Comparison of ENCODE assay signal across 1 cellular context in genomic region chr3:141311496-141312358, GRCh38.
TF ChIP-seq lines count a peak whose summit lies in the region.

No MANE protein-coding gene starts in this region.

TF ChIP-seq in HEK293, 187 proteins besides CTCF, POLR2A, EP300 and RAD21 (continued from another document and continues in another):
- no peak for TF ChIP-seq ZNF398 (tag by site-specific recombination; IDR thresholded peaks at IDR 0.05)
- no peak for TF ChIP-seq MZF1 (tag by site-specific recombination; IDR thresholded peaks at IDR 0.05; ENCODE audit: borderline replicate concordance)
- TF ChIP-seq ZNF433 (tag by site-specific recombination; IDR thresholded peaks at IDR 0.05; ENCODE audit: low read depth), result no peak; the same call in 1 of the 2 replicates
- no peak for TF ChIP-seq ZNF423 (tag by site-specific recombination; IDR thresholded peaks at IDR 0.05)
- no peak for TF ChIP-seq ZBTB6 (tag by site-specific recombination; IDR thresholded peaks at IDR 0.05)
- TF ChIP-seq ZNF221 (tag by site-specific recombination; IDR thresholded peaks at IDR 0.05; ENCODE audit: borderline replicate concordance), result no peak
- no peak for TF ChIP-seq ZNF18 (tag by site-specific recombination; IDR thresholded peaks at IDR 0.05)
- TF ChIP-seq FEZF1 (tag by site-specific recombination; IDR thresholded peaks at IDR 0.05), result no peak
- TF ChIP-seq ZSCAN18 (tag by site-specific recombination; IDR thresholded peaks at IDR 0.05), result no peak
- TF ChIP-seq ATF2 (tag by site-specific recombination; IDR thresholded peaks at IDR 0.05; ENCODE audit: low read depth), result no peak
- no peak for TF ChIP-seq ZNF140 (tag by site-specific recombination; IDR thresholded peaks at IDR 0.05)
- no peak for TF ChIP-seq ZFP37 (tag by site-specific recombination; IDR thresholded peaks at IDR 0.05)
- no peak for TF ChIP-seq ZNF830 (tag by site-specific recombination; IDR thresholded peaks at IDR 0.05; ENCODE audit: low read depth)
- no peak for TF ChIP-seq SETDB1 (IDR thresholded peaks at IDR 0.05; ENCODE audit: insufficient read length, low read length)
- no peak for TF ChIP-seq ZBTB21 (tag by site-specific recombination; IDR thresholded peaks at IDR 0.05)
- peak; percentile 90 for TF ChIP-seq ZXDB (tag by site-specific recombination; IDR thresholded peaks at IDR 0.05)
- no peak for TF ChIP-seq HOXD13 (CRISPR knock-in tag; IDR thresholded peaks at IDR 0.05; ENCODE audit: borderline replicate concordance)
- TF ChIP-seq ZSCAN4 (tag by site-specific recombination; IDR thresholded peaks at IDR 0.05), result no peak
- no peak for TF ChIP-seq ZNF624 (tag by site-specific recombination; IDR thresholded peaks at IDR 0.05)
- TF ChIP-seq ZNF704 (tag by site-specific recombination; IDR thresholded peaks at IDR 0.05), result no peak
- TF ChIP-seq SCRT2 (tag by site-specific recombination; IDR thresholded peaks at IDR 0.05), result peak; percentile 96
- no peak for TF ChIP-seq ZNF48 (tag by site-specific recombination; IDR thresholded peaks at IDR 0.05)
- no peak for TF ChIP-seq ZNF184 (tag by site-specific recombination; IDR thresholded peaks at IDR 0.05)
- peak; percentile 74 for TF ChIP-seq ZFHX2 (tag by site-specific recombination; conservative IDR thresholded peaks at IDR 0.05)
- TF ChIP-seq ZNF394 (tag by site-specific recombination; IDR thresholded peaks at IDR 0.05; ENCODE audit: borderline replicate concordance), result no peak
- TF ChIP-seq ZNF157 (tag by site-specific recombination; IDR thresholded peaks at IDR 0.05), result no peak
- TF ChIP-seq ZNF155 (tag by site-specific recombination; IDR thresholded peaks at IDR 0.05), result no peak
- no peak for TF ChIP-seq ZNF416 (tag by site-specific recombination; IDR thresholded peaks at IDR 0.05)
- no peak for TF ChIP-seq GLIS2 (tag by site-specific recombination; IDR thresholded peaks at IDR 0.05)
- TF ChIP-seq ZNF362 (tag by site-specific recombination; IDR thresholded peaks at IDR 0.05), result no peak
- TF ChIP-seq ZNF585B (tag by site-specific recombination; IDR thresholded peaks at IDR 0.05), result no peak
- TF ChIP-seq ZNF513 (tag by site-specific recombination; IDR thresholded peaks at IDR 0.05), result no peak
- TF ChIP-seq ZBTB10 (tag by site-specific recombination; IDR thresholded peaks at IDR 0.05), result no peak
- TF ChIP-seq ZNF664 (tag by site-specific recombination; IDR thresholded peaks at IDR 0.05), result no peak
- TF ChIP-seq ZNF561 (tag by site-specific recombination; IDR thresholded peaks at IDR 0.05; ENCODE audit: borderline replicate concordance), result no peak
- TF ChIP-seq ZNF449 (tag by site-specific recombination; IDR thresholded peaks at IDR 0.05), result peak; percentile 95
- TF ChIP-seq ZNF19 (tag by site-specific recombination; IDR thresholded peaks at IDR 0.05; ENCODE audit: low read depth), result no peak
- TF ChIP-seq ZBTB48 (tag by site-specific recombination; IDR thresholded peaks at IDR 0.05), result peak; percentile 85
- TF ChIP-seq ZNF776 (tag by site-specific recombination; IDR thresholded peaks at IDR 0.05; ENCODE audit: borderline replicate concordance), result no peak
- peak; percentile 97 for TF ChIP-seq ZNF76 (tag by site-specific recombination; IDR thresholded peaks at IDR 0.05; ENCODE audit: borderline replicate concordance, low read depth)
- no peak for TF ChIP-seq ZNF639 (tag by site-specific recombination; IDR thresholded peaks at IDR 0.05)
- TF ChIP-seq ZNF501 (tag by site-specific recombination; IDR thresholded peaks at IDR 0.05), result no peak
- TF ChIP-seq ZNF37A (tag by site-specific recombination; IDR thresholded peaks at IDR 0.05), result no peak
- no peak for TF ChIP-seq ZFP41 (tag by site-specific recombination; IDR thresholded peaks at IDR 0.05; ENCODE audit: borderline replicate concordance)
- no peak for TF ChIP-seq ZNF138 (tag by site-specific recombination; IDR thresholded peaks at IDR 0.05; ENCODE audit: borderline replicate concordance)
